ENCODE assay signal across 9 cellular contexts in genomic region chr15:31365655-31366127, GRCh38. TPM values are rescaled to one million over a fixed set of nuclear protein-coding genes. Genes with fewer than 3 reads are reported as not detected.
DNase-seq lines count a peak whose midpoint lies in the region; ATAC-seq and TF ChIP-seq lines count a peak whose summit lies in the region.
"Had no signal": no experiment of that assay in that cellular context is flagged by ENCODE, and none has a peak within 500 bp of the region (broad histone marks: within the 10 kb centered on the region; RNA-seq: fewer than 3 reads in every experiment).

No MANE protein-coding gene starts in this region.

- H3K27ac ChIP-seq in RWPE1: peak overlapping the region; percentile 96
- H3K27ac ChIP-seq in trophoblast cell (ENCODE audit: low read depth, low read length): peak overlapping the region; percentile 24
- H3K27ac ChIP-seq in thymus (ENCODE audit: low read depth): peak overlapping the region; percentile 99
- H3K27ac ChIP-seq: VCaP had no signal

- H3K18ac ChIP-seq in trophoblast cell (ENCODE audit: low read length): peak overlapping the region; percentile 53

- H3K4me2 ChIP-seq in trophoblast cell (ENCODE audit: low read length): peak overlapping the region; percentile 34

- H4K91ac ChIP-seq in trophoblast cell (ENCODE audit: low read depth, low read length): peak overlapping the region; percentile 77

- H3K4me1 ChIP-seq in trophoblast cell (ENCODE audit: control insufficient read depth in 1 of 2, insufficient read depth in 2 of 2, low read length in 2 of 2) (peaks cover 54 to 67% of the 10 kb centered on the region in 2 experiments), thymus (ENCODE audit: control insufficient read depth, insufficient read depth, low read length) (peaks cover 71% of the 10 kb centered on the region)

- peak; percentile 62 for TF ChIP-seq CTCF in GM12872 (IDR thresholded peaks at IDR 0.05; ENCODE audit: insufficient read depth, low read depth, low read length)
- TF ChIP-seq CTCF in RWPE1 (conservative IDR thresholded peaks at IDR 0.05; ENCODE audit: low read depth): peak; percentile 67

- POLR2A ChIA-PET in RWPE1 (lab: Yijun Ruan, JAX; ENCODE audit: low non-redundant PET): interaction anchor here (2.4 kb wide), 1 partner anchor 39 kb away, joined by 6 read pairs; the partner anchor contains the start of gene KLF13

- peaks cover 11% of the 10 kb centered on the region for H3K79me2 ChIP-seq in trophoblast cell (ENCODE audit: control insufficient read depth, insufficient read depth, low read length, poor library complexity)

- peak overlapping the region; percentile 5 for H4K12ac ChIP-seq in trophoblast cell (ENCODE audit: low read depth, low read length)

- H2BK120ac ChIP-seq in trophoblast cell (ENCODE audit: insufficient read depth, low read length, poor library complexity): peak overlapping the region; percentile 64

- CTCF ChIA-PET in RWPE1 (lab: Yijun Ruan, JAX): interaction anchor here (0.6 to 1.3 kb wide), 11 partner anchors 10 to 123 kb away, joined by 3 to 6 read pairs (median 3); no protein-coding TSS in a partner anchor

- no CpG with 5 or more reads among the region's 22 CpGs for WGBS in trophoblast cell (ENCODE audit: extremely low coverage, insufficient coverage, insufficient read length)
- WGBS in thymus: 5% methylated on average over 22 of the region's 22 CpGs

- no peak overlapping the region for H3K4me3 ChIP-seq in trophoblast cell (ENCODE audit: low read depth, low read length)
- peak overlapping the region; percentile 57 for H3K4me3 ChIP-seq in thymus (ENCODE audit: low read length)

- ATAC-seq in HG02885 (IDR thresholded peaks at IDR 0.05; ENCODE audit: poor library complexity, unreplicated experiment): peak; percentile 57
- no peak for ATAC-seq in HG02970 (IDR thresholded peaks at IDR 0.05; ENCODE audit: low FRiP score, unreplicated experiment)

- peak overlapping the region; percentile 27 for H2AK5ac ChIP-seq in trophoblast cell (ENCODE audit: low read length)

- H3K36me3 ChIP-seq in trophoblast cell (ENCODE audit: control insufficient read depth in 1 of 2, insufficient read depth in 2 of 2, low read length in 2 of 2) (no peaks in the 10 kb centered on the region), thymus (ENCODE audit: control insufficient read depth, insufficient read depth) (peaks cover 15% of the 10 kb centered on the region)

- peak overlapping the region; percentile 57 for H3K14ac ChIP-seq in trophoblast cell (ENCODE audit: low read length)

- H2BK12ac ChIP-seq in trophoblast cell (ENCODE audit: low read length): peak overlapping the region; percentile 67

- peak overlapping the region; percentile 77 for H3K4ac ChIP-seq in trophoblast cell (ENCODE audit: low read depth, low read length)

- peak overlapping the region; percentile 35 for H2BK5ac ChIP-seq in trophoblast cell (ENCODE audit: low read depth, low read length, poor library complexity)

- H3K79me1 ChIP-seq in trophoblast cell (ENCODE audit: low read length): peaks cover 34% of the 10 kb centered on the region

- no peaks in the 10 kb centered on the region for H3K27me3 ChIP-seq in trophoblast cell (ENCODE audit: insufficient read depth, low read length)
- H3K27me3 ChIP-seq in thymus (ENCODE audit: control insufficient read depth, insufficient read depth): no peaks in the 10 kb centered on the region

- peak; percentile 70 for DNase-seq in RWPE1 (ENCODE audit: low spot score)
- DNase-seq in activated naive CD4-positive, alpha-beta T cell treated with Interleukin-2 at 50 U/mL for 16 hours: peak; percentile 82
- DNase-seq in germinal center (ENCODE audit: low spot score): peak; percentile 79
- peak in 1 of 2 donors; percentile 33 for DNase-seq in trophoblast cell

- H3K9me3 ChIP-seq in trophoblast cell (ENCODE audit: insufficient read depth, low read depth, low read length) (peaks cover under 1% of the 10 kb centered on the region), thymus (ENCODE audit: control insufficient read depth) (no peaks in the 10 kb centered on the region)

- H3K23ac ChIP-seq in trophoblast cell (ENCODE audit: low read length): no peak overlapping the region

- H3K9ac ChIP-seq in trophoblast cell (ENCODE audit: low read length): no peak overlapping the region

- peak overlapping the region; percentile 62 for H2AFZ ChIP-seq in trophoblast cell (ENCODE audit: insufficient read depth, low read length, poor library complexity)

- peak overlapping the region; percentile 57 for H4K8ac ChIP-seq in trophoblast cell (ENCODE audit: low read depth, low read length)

RNA-seq across cellular contexts. Expression of gene KLF13, which starts 39.1 kb away (rescaled TPM):
- polyA plus RNA-seq in trophoblast cell (2013): 76.0 and 79.4 TPM in 2 replicates
- 107 TPM for polyA plus RNA-seq in thymus

Comparison
In these comparisons a context has a peak if more than half of its experiments do, and no peak if none do; other contexts are left out.
1. H3K27ac ChIP-seq: peak in every context shown above with its lines; median percentile 99 in thymus; 96 in RWPE1; 24 in trophoblast cell.